ENCODE assay signal across 8 cellular contexts in the genomic region with DNA sequence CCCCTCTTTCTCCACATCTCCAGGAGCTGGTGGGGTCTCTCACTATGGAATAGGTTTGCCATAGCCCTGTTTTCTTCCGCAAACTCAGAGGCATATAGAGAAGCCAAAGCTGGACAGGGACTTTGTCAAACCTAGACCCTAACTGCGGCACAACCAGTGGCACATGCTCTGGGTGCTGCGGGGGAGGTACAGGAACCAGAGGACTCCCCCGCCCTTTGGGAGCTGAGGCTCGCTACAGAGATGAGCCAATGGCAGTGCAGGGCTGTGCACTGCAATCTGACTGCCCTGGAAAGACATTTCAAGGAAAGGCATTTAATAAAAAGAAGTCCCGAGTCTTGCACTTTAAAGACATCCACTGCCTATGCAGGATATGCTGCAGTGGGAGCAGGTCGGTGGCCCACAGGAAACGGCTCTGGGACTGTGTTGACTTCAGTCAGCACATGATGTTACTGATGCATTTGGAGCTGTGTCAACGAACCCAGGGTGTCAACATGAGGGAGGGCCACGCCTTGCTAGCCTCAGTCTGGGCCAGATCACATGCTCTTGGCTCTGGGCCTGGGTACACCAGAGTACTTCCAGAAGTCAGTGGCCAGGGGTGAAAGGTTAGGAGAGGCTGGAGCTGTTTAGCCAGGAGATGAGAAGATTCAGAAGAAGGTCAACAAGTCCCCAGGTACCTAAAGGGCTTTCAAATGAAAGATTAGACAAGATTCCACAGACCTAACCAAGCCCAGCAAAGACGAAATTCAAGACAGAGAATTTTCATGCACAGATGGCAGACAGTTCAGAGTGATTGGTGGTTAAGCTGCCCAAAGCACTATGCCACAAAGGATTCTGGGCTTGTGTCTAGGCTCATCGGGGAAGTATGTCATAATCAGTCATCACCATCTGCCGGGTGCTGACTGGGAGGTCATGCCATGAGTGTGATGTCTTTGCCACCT. TPM values are rescaled to one million over a fixed set of nuclear protein-coding genes. Genes with fewer than 3 reads are reported as not detected.
DNase-seq lines count a peak whose midpoint lies in the region; ATAC-seq, FAIRE-seq and TF ChIP-seq lines count a peak whose summit lies in the region.

No MANE protein-coding gene starts in this region.

- dilution Hi-C loops in IMR-90 (cut with HindIII; ENCODE audit: low sequenced_read_pairs, unreplicated experiment) = no loop called here

- H3K4me1 ChIP-seq in A549 (peaks cover 65% of the 10 kb centered on the region), IMR-90 (ENCODE audit: control insufficient read depth, insufficient read depth, low read length) (peaks cover 18% of the 10 kb centered on the region), gastroesophageal sphincter (peaks cover 14 to 72% (median 43%) of the 10 kb centered on the region in 3 donors), prostate gland (replicated peaks) (peaks cover 29% of the 10 kb centered on the region)

- no peak overlapping the region for H2AFZ ChIP-seq in IMR-90 (replicated peaks; ENCODE audit: low read length, poor library complexity)

- no peaks in the 10 kb centered on the region for H3K9me3 Mint-ChIP-seq in activated CD8-positive, alpha-beta T cell treated with anti-CD3 and anti-CD28 coated beads, Interleukin-2, amount 10 ng/mL, durations not matched to agents 7 days and 5 days (ENCODE audit: insufficient read depth)

- H3K9me3 ChIP-seq in A549 (no peaks in the 10 kb centered on the region), IMR-90 (ENCODE audit: control insufficient read depth, insufficient read depth, low read length) (no peaks in the 10 kb centered on the region), gastroesophageal sphincter (no peaks in the 10 kb centered on the region), prostate gland (no peaks in the 10 kb centered on the region)

- no TSS peak for BruUV-seq in IMR-90 (replicated peaks; lab: Mats Ljungman, UMichigan)

- H2BK15ac ChIP-seq in IMR-90 (ENCODE audit: low read depth, low read length) = no peak overlapping the region

- POLR2A ChIA-PET in A549 (lab: Yijun Ruan, JAX) (interaction anchor here (0.7 kb wide), 1 partner anchor 18 kb away, joined by 4 read pairs; no protein-coding TSS in a partner anchor), IMR-90 (lab: Charles Lee; ENCODE audit: unreplicated experiment) (no interaction called here)
- POLR2A ChIA-PET in activated CD8-positive, alpha-beta T cell treated with anti-CD3 and anti-CD28 coated beads, Interleukin-2, amount 10 ng/mL, durations not matched to agents 7 days and 5 days (lab: Charles Lee) = interaction anchor here (0.5 to 1.4 kb wide), 5 partner anchors 9 to 170 kb away, joined by 3 to 7 read pairs (median 4); a partner anchor contains a TSS

- CTCF ChIA-PET in A549 (lab: Yijun Ruan, JAX) = interaction anchor here (0.5 to 3.4 kb wide), 7 partner anchors 9 to 545 kb away, joined by 3 to 16 read pairs (median 3); a partner anchor contains a TSS
- CTCF ChIA-PET in IMR-90 (lab: Yijun Ruan, JAX) = no interaction called here
- CTCF ChIA-PET in activated CD8-positive, alpha-beta T cell treated with anti-CD3 and anti-CD28 coated beads, Interleukin-2, amount 10 ng/mL, durations not matched to agents 7 days and 5 days (lab: Charles Lee) = interaction anchor here (1.0 to 1.9 kb wide), 4 partner anchors 9 to 167 kb away, joined by 3 to 8 read pairs (median 4); a partner anchor contains a TSS

- H2BK20ac ChIP-seq in IMR-90 (ENCODE audit: low read depth, low read length) = no peak overlapping the region

- no peaks in the 10 kb centered on the region for H3K27me3 ChIP-seq in IMR-90 (ENCODE audit: control insufficient read depth, insufficient read depth, low read length)
- no peaks in the 10 kb centered on the region for H3K27me3 ChIP-seq in gastroesophageal sphincter
- no peaks in the 10 kb centered on the region for H3K27me3 ChIP-seq in prostate gland (replicated peaks; ENCODE audit: insufficient read depth)

- peak overlapping the region; percentile 76 for H2AK9ac ChIP-seq in IMR-90 (replicated peaks; ENCODE audit: low read depth, low read length, poor library complexity)

- WGBS in A549 (ENCODE audit: missing lambda C conversion rate) = 46% methylated on average over 13 of the region's 13 CpGs
- 69% methylated on average over 7 of the region's 13 CpGs; no CpG with 5 or more reads in 1 of the 2 experiments for WGBS in IMR-90 (ENCODE audit: extremely low coverage in 2 of 2, insufficient read length in 1 of 2), 2 experiments
- WGBS in gastroesophageal sphincter (ENCODE audit: low coverage in 1 of 2), 2 donors = 10 to 58% methylated on average over 5 to 7 of the region's 13 CpGs
- WGBS in prostate gland = 42% methylated on average over 13 of the region's 13 CpGs

- H3K36me3 Mint-ChIP-seq in activated CD8-positive, alpha-beta T cell treated with anti-CD3 and anti-CD28 coated beads, Interleukin-2, amount 10 ng/mL, durations not matched to agents 7 days and 5 days (ENCODE audit: low read depth) = peaks cover 44% of the 10 kb centered on the region

- H3K4me2 ChIP-seq in A549 (peak overlapping the region; percentile 65), IMR-90 (ENCODE audit: low read depth, low read length) (no peak overlapping the region)

- peak overlapping the region; percentile 15; the same call in 1 of the 2 replicates for H4K91ac ChIP-seq in IMR-90 (ENCODE audit: insufficient read depth, low read depth, low read length)

- peaks cover 48 to 89% of the 10 kb centered on the region in 2 experiments for H3K79me1 ChIP-seq in IMR-90 (ENCODE audit: low read depth in 1 of 2, low read length in 2 of 2)

- no peak overlapping the region for H4K5ac ChIP-seq in IMR-90 (ENCODE audit: low read depth, low read length)

- in situ Hi-C loops in IMR-90 (cut with MboI; ENCODE audit: low sequenced_read_pairs) = no loop called here

- intact Hi-C loops in IMR-90 (cut with micrococcal nuclease) = no loop called here
- intact Hi-C loops in prostate gland (cut with DNase I) = no loop called here

- DNase-seq in A549 (ENCODE audit: low read depth in 1 of 2, low spot score in 1 of 2) = peak in 1 of 2 experiments; percentile 77
- DNase-seq in IMR-90 = peak; percentile 38
- peak; percentile 71 for DNase-seq in activated CD8-positive, alpha-beta T cell treated with anti-CD3 and anti-CD28 coated beads, Interleukin-2, amount 10 ng/mL, durations not matched to agents 7 days and 5 days
- DNase-seq in prostate gland (ENCODE audit: low spot score) = peak; percentile 95
- no peak for DNase-seq in stimulated activated CD4-positive, alpha-beta T cell treated with anti-CD3 and anti-CD28 coated beads, Interleukin-4, amount 100 ng/mL, for 24 hours

- no peaks in the 10 kb centered on the region for H3K27me3 Mint-ChIP-seq in activated CD8-positive, alpha-beta T cell treated with anti-CD3 and anti-CD28 coated beads, Interleukin-2, amount 10 ng/mL, durations not matched to agents 7 days and 5 days (ENCODE audit: low read depth)

- H3K36me3 ChIP-seq in IMR-90 (ENCODE audit: control insufficient read depth, insufficient read depth, low read length) (peaks cover 37% of the 10 kb centered on the region), gastroesophageal sphincter (peaks cover 0 to 34% of the 10 kb centered on the region in 2 donors), prostate gland (peaks cover 0 to 14% of the 10 kb centered on the region in 2 donors)

- H3K56ac ChIP-seq in IMR-90 (ENCODE audit: extremely low read depth, insufficient read depth, low read length) = no peak overlapping the region

- peak overlapping the region; percentile 59 for H3K4ac ChIP-seq in IMR-90 (ENCODE audit: low read depth, low read length)

- TF ChIP-seq RAD21 in A549 (conservative IDR thresholded peaks at IDR 0.05 in 1 of 2, IDR thresholded peaks at IDR 0.05 in 1 of 2) (no peak), IMR-90 (IDR thresholded peaks at IDR 0.05; ENCODE audit: low read length) (no peak)

- H2AK5ac ChIP-seq in IMR-90 (ENCODE audit: low read depth, low read length) = peak overlapping the region; percentile 52; the same call in 1 of the 2 replicates

- H3K4me1 Mint-ChIP-seq in activated CD8-positive, alpha-beta T cell treated with anti-CD3 and anti-CD28 coated beads, Interleukin-2, amount 10 ng/mL, durations not matched to agents 7 days and 5 days (ENCODE audit: low read depth) = peaks cover 68% of the 10 kb centered on the region

- TF ChIP-seq EP300 in A549 (IDR thresholded peaks at IDR 0.05) (peak; percentile 23 to 39; a peak in 2 of 5 replicates), gastroesophageal sphincter (IDR thresholded peaks at IDR 0.05) (no peak)

- H2BK120ac ChIP-seq in IMR-90 (ENCODE audit: low read depth, low read length) = peak overlapping the region; percentile 21; the same call in 1 of the 2 replicates

- H2BK5ac ChIP-seq in IMR-90 (ENCODE audit: low read depth, low read length, poor library complexity, severe bottlenecking) = no peak overlapping the region

- peak overlapping the region; percentile 68; the same call in 1 of the 2 replicates for H3K23ac ChIP-seq in IMR-90 (ENCODE audit: low read depth, low read length)

- peak overlapping the region in 1 of 2 experiments; percentile 20; a peak in 1 of 4 replicates for H4K8ac ChIP-seq in IMR-90 (ENCODE audit: low read depth in 2 of 2, low read length in 2 of 2)

- H3K9me1 ChIP-seq in IMR-90 (ENCODE audit: insufficient read depth, low read length) = peaks cover 45% of the 10 kb centered on the region

- H3K4me3 ChIP-seq in A549 (peak overlapping the region; percentile 4; the same call in 1 of the 3 replicates), IMR-90 (ENCODE audit: insufficient read depth, low read depth, low read length) (no peak overlapping the region), gastroesophageal sphincter (no peak overlapping the region), prostate gland (no peak overlapping the region)

- H3K27ac ChIP-seq in A549 (peak overlapping the region; percentile 85 to 95), IMR-90 (ENCODE audit: insufficient read depth, low read length) (peak overlapping the region; percentile 63; the same call in 1 of the 2 replicates), gastroesophageal sphincter (peak overlapping the region; percentile 40 to 95 (median 81)), prostate gland (peak overlapping the region; percentile 75 to 83)

- FAIRE-seq in A549 (lab: Jason Lieb, UNC) = no peak

- peaks cover 71% of the 10 kb centered on the region for H4K20me1 ChIP-seq in IMR-90 (ENCODE audit: insufficient read depth, low read length)

- ATAC-seq in A549 = peak; percentile 36 to 42; a peak in 5 of 6 replicates
- ATAC-seq in IMR-90 (ENCODE audit: low read depth) = peak; percentile 15
- peak; percentile 74 for ATAC-seq in activated CD8-positive, alpha-beta T cell treated with anti-CD3 and anti-CD28 coated beads, Interleukin-2, amount 10 ng/mL, durations not matched to agents 7 days and 5 days
- ATAC-seq in gastroesophageal sphincter = peak; percentile 94
- ATAC-seq in HG03095 (IDR thresholded peaks at IDR 0.05; ENCODE audit: unreplicated experiment) = no peak
- no peak for ATAC-seq in GM19351 (IDR thresholded peaks at IDR 0.05; ENCODE audit: unreplicated experiment)

- H3K4me3 Mint-ChIP-seq in activated CD8-positive, alpha-beta T cell treated with anti-CD3 and anti-CD28 coated beads, Interleukin-2, amount 10 ng/mL, durations not matched to agents 7 days and 5 days = peak overlapping the region; percentile 51

- no peak overlapping the region for H3K9ac ChIP-seq in IMR-90 (ENCODE audit: low read depth, low read length)

- peak overlapping the region; percentile 91 for H3K27ac Mint-ChIP-seq in activated CD8-positive, alpha-beta T cell treated with anti-CD3 and anti-CD28 coated beads, Interleukin-2, amount 10 ng/mL, durations not matched to agents 7 days and 5 days

- TF ChIP-seq POLR2A in A549 (IDR thresholded peaks at IDR 0.05; ENCODE audit: low read length) (no peak), IMR-90 (IDR thresholded peaks at IDR 0.05; ENCODE audit: low read depth, low read length) (no peak), gastroesophageal sphincter (IDR thresholded peaks at IDR 0.05) (peak in 1 of 2 donors; percentile 27), prostate gland (IDR thresholded peaks at IDR 0.05) (peak; percentile 30)

- no peak overlapping the region; the same call in 1 of the 2 replicates for H3K18ac ChIP-seq in IMR-90 (ENCODE audit: low read depth, low read length)

- TF ChIP-seq CTCF in A549 (IDR thresholded peaks at IDR 0.05) (no peak), IMR-90 (conservative IDR thresholded peaks at IDR 0.05; ENCODE audit: low read depth, low read length) (no peak), gastroesophageal sphincter (IDR thresholded peaks at IDR 0.05) (no peak), prostate gland (IDR thresholded peaks at IDR 0.05) (no peak)

- H3K14ac ChIP-seq in IMR-90 (replicated peaks; ENCODE audit: low read depth, low read length) = 0 out of 2 replicates have a peak overlapping the region, but pooled peaks have one; percentile 37

RNA-seq across cellular contexts. Expression of a gene that starts 8.2 kb away (rescaled TPM):
- polyA plus RNA-seq in A549 (2011; rRNA removed) (41.3 and 55.7 TPM in 2 replicates), A549 (2017; fragmentation: RNase III; extraction: RNeasy Plus Mini Kit Qiagen cat#74134 plus additional on column Dnase treatment) (40.1 to 47.6 TPM (median 46.9 TPM) in 3 replicates), IMR-90 (2012; rRNA removed) (19.1 and 19.4 TPM in 2 replicates)
- polyA plus RNA-seq in A549 (2012; cell fraction: cytosol; rRNA removed) = 23.7 and 38.0 TPM in 2 replicates
- 33.1 and 35.8 TPM in 2 replicates for polyA plus RNA-seq in A549 (2012; cell fraction: nucleus; rRNA removed)
- 111 and 126 TPM in 2 replicates for polyA minus RNA-seq in A549 (2011; rRNA and poly(A)+ RNA removed)
- total RNA-seq in IMR-90 (2012; rRNA removed) (25.6 and 30.6 TPM in 2 replicates), gastroesophageal sphincter (10 to 100 TPM; 20.2 to 47.3 (median 38.2) TPM), prostate gland (10 to 100 TPM; 56.6 to 58.6 TPM)
- 12.7 and 22.8 TPM in 2 replicates for polyA plus RNA-seq in IMR-90 (2012; cell fraction: cytosol; rRNA removed)
- 8.7 and 14.4 TPM in 2 replicates for polyA plus RNA-seq in IMR-90 (2012; cell fraction: nucleus; rRNA removed; ENCODE audit: low replicate concordance)
- total RNA-seq in activated CD8-positive, alpha-beta T cell treated with anti-CD3 and anti-CD28 coated beads, Interleukin-2, amount 10 ng/mL, durations not matched to agents 7 days and 5 days = 10 to 100 TPM; 21.0 to 21.1 TPM

RNA-seq across cellular contexts. Expression of a gene that starts 13.5 kb away (rescaled TPM):
- polyA plus RNA-seq in A549 (2011; rRNA removed) (44.1 and 46.0 TPM in 2 replicates), A549 (2017; fragmentation: RNase III; extraction: RNeasy Plus Mini Kit Qiagen cat#74134 plus additional on column Dnase treatment) (41.6 to 45.7 TPM (median 43.7 TPM) in 3 replicates), IMR-90 (2012; rRNA removed) (11.9 and 14.9 TPM in 2 replicates)
- polyA plus RNA-seq in A549 (2012; cell fraction: cytosol; rRNA removed) = 45.4 and 56.0 TPM in 2 replicates
- polyA plus RNA-seq in A549 (2012; cell fraction: nucleus; rRNA removed) = 25.6 and 33.4 TPM in 2 replicates
- polyA minus RNA-seq in A549 (2011; rRNA and poly(A)+ RNA removed) = 30.7 and 33.2 TPM in 2 replicates
- total RNA-seq in IMR-90 (2012; rRNA removed) (7.7 and 10.0 TPM in 2 replicates), gastroesophageal sphincter (not detected), prostate gland (under 1 TPM; 0.23 to 0.68 TPM)
- 5.7 and 6.3 TPM in 2 replicates for polyA plus RNA-seq in IMR-90 (2012; cell fraction: cytosol; rRNA removed)
- polyA plus RNA-seq in IMR-90 (2012; cell fraction: nucleus; rRNA removed; ENCODE audit: low replicate concordance) = 4.0 and 4.9 TPM in 2 replicates
- total RNA-seq in activated CD8-positive, alpha-beta T cell treated with anti-CD3 and anti-CD28 coated beads, Interleukin-2, amount 10 ng/mL, durations not matched to agents 7 days and 5 days = 10 to 100 TPM; 55.2 to 58.1 TPM

Comparison
In these comparisons a context has a peak if more than half of its experiments do, and no peak if none do; other contexts are left out.
1. ATAC-seq: peak in A549 (2 of 2), IMR-90 (single experiment), activated CD8-positive, alpha-beta T cell treated with anti-CD3 and anti-CD28 coated beads, Interleukin-2, amount 10 ng/mL, durations not matched to agents 7 days and 5 days (single experiment) and gastroesophageal sphincter (single experiment); none in HG03095 (single experiment) and GM19351 (single experiment).
2. Peak in every context shown above with its lines, with median percentiles within 50 percentile points of each other: H3K27ac ChIP-seq.